ENCODE assay signal across 10 cellular contexts in the genomic region with DNA sequence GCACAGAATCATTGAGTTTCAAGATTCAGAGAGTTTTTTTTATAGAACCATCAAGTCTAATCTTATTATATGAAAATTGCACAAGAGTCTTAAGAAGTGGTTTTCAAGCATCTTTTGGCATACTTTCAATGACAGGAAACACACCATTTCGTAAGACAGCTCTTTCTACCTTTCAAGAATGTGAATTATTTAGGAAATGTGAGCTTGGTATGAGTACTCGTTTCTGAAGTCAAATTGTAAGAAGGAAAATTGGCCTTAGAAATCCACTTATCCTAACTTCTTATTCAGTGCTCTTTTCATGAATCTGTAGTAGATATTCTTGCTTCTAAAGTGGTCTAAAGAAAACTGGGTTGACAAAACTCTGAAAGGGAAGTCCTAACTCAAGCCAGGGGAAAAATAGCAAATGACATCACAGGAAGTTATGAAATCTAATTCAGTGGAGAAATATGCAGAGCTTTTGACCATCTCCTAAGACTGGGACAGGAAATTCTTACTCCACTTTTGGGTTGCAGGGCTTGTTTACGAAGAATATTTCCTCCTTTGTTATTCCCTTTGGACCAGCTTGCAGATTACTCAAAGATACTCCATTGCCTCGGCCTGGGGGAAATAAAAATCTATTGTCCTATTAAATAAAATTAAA. TPM values are rescaled to one million over a fixed set of nuclear protein-coding genes. Genes with fewer than 3 reads are reported as not detected.
DNase-seq lines count a peak whose midpoint lies in the region; ATAC-seq and TF ChIP-seq lines count a peak whose summit lies in the region.
"Had no signal": no experiment of that assay in that cellular context is flagged by ENCODE, and none has a peak within 500 bp of the region (broad histone marks: within the 10 kb centered on the region; RNA-seq: fewer than 3 reads in every experiment).

No MANE protein-coding gene starts in this region.

- DNase-seq in ACHN, result peak; percentile 66
- DNase-seq in NB4 (ENCODE audit: low read depth), result peak; percentile 87
- DNase-seq in dermis blood vessel endothelial cell, result peak; percentile 89
- peak; percentile 62 for DNase-seq in myocyte (ENCODE audit: low read depth)
- no peak for DNase-seq in HUDEP-2 (lab: John Stamatoyannopoulos, UW; ENCODE audit: unreplicated experiment in 76 of 76)
- no peak for DNase-seq in activated naive CD4-positive, alpha-beta T cell treated with anti-CD3 and anti-CD28 coated beads, Interleukin-2, amount 10 ng/mL, durations not matched to agents 7 days and 5 days
- DNase-seq: Caco-2 had no signal

- peak overlapping the region; percentile 29 for H3K4me3 ChIP-seq in NB4 (ENCODE audit: low read depth, low read length)

- H3K4me3 Mint-ChIP-seq in activated naive CD4-positive, alpha-beta T cell treated with anti-CD3 and anti-CD28 coated beads, Interleukin-2, amount 10 ng/mL, durations not matched to agents 7 days and 5 days, result no peak overlapping the region
- H3K4me3 Mint-ChIP-seq: central memory CD8-positive, alpha-beta T cell had no signal

- no peak for ATAC-seq in HG02763 (IDR thresholded peaks at IDR 0.05; ENCODE audit: unreplicated experiment)
- ATAC-seq in GM19395 (IDR thresholded peaks at IDR 0.05; ENCODE audit: unreplicated experiment), result no peak

- TF ChIP-seq POLR2A in NB4 (IDR thresholded peaks at IDR 0.05; ENCODE audit: extremely low read depth, insufficient read length), result no peak

- no peak overlapping the region for H3K27ac Mint-ChIP-seq in activated naive CD4-positive, alpha-beta T cell treated with anti-CD3 and anti-CD28 coated beads, Interleukin-2, amount 10 ng/mL, durations not matched to agents 7 days and 5 days

- no peaks in the 10 kb centered on the region for H3K36me3 Mint-ChIP-seq in activated naive CD4-positive, alpha-beta T cell treated with anti-CD3 and anti-CD28 coated beads, Interleukin-2, amount 10 ng/mL, durations not matched to agents 7 days and 5 days

- H3K27me3 Mint-ChIP-seq in activated naive CD4-positive, alpha-beta T cell treated with anti-CD3 and anti-CD28 coated beads, Interleukin-2, amount 10 ng/mL, durations not matched to agents 7 days and 5 days, result peaks cover 4% of the 10 kb centered on the region

- in situ Hi-C loops in ACHN (cut with HindIII; ENCODE audit: low pct_ligation_motif_present, low pct_unique_long_range_greater_than_20kb, low sequenced_read_pairs), result no loop called here

- TF ChIP-seq CTCF in NB4 (IDR thresholded peaks at IDR 0.05; ENCODE audit: low read depth, low read length), result no peak

- peaks cover 3% of the 10 kb centered on the region for H3K4me1 Mint-ChIP-seq in activated naive CD4-positive, alpha-beta T cell treated with anti-CD3 and anti-CD28 coated beads, Interleukin-2, amount 10 ng/mL, durations not matched to agents 7 days and 5 days
- H3K4me1 Mint-ChIP-seq: central memory CD8-positive, alpha-beta T cell had no signal

- CTCF ChIA-PET in activated naive CD4-positive, alpha-beta T cell treated with anti-CD3 and anti-CD28 coated beads, Interleukin-2, amount 10 ng/mL, durations not matched to agents 7 days and 5 days (lab: Charles Lee), result no interaction called here

- H3K9me3 Mint-ChIP-seq in activated naive CD4-positive, alpha-beta T cell treated with anti-CD3 and anti-CD28 coated beads, Interleukin-2, amount 10 ng/mL, durations not matched to agents 7 days and 5 days, result no peaks in the 10 kb centered on the region
- H3K9me3 Mint-ChIP-seq: central memory CD8-positive, alpha-beta T cell had no signal

RNA-seq across cellular contexts. Expression of gene OGFRL1, which starts 38.4 kb away (rescaled TPM):
- total RNA-seq in dermis blood vessel endothelial cell (14.4 and 16.5 TPM in 2 replicates), myocyte (27.1 and 31.5 TPM in 2 replicates)
- 26.4 TPM for polyA plus RNA-seq in myocyte (2012)

Comparison
In these comparisons a context has a peak if more than half of its experiments do, and no peak if none do; other contexts are left out.
1. DNase-seq: peak in ACHN (single experiment), NB4 (single experiment), dermis blood vessel endothelial cell (single experiment) and myocyte (single experiment); none in HUDEP-2 (0 of 76) and activated naive CD4-positive, alpha-beta T cell treated with anti-CD3 and anti-CD28 coated beads, Interleukin-2, amount 10 ng/mL, durations not matched to agents 7 days and 5 days (single experiment).